1 cellular context compared by ENCODE assay signal in genomic region chr9:136867917-136868316, GRCh38.
TF ChIP-seq lines count a peak whose summit lies in the region.

No MANE protein-coding gene starts in this region.

TF ChIP-seq in WTC11, 78 proteins besides CTCF, POLR2A, EP300 and RAD21:
- TF ChIP-seq RORB (CRISPR knock-in tag; IDR thresholded peaks at IDR 0.05) = no peak
- no peak for TF ChIP-seq STAT6 (CRISPR knock-in tag; conservative IDR thresholded peaks at IDR 0.05; ENCODE audit: low read depth)
- TF ChIP-seq PRRX2 (CRISPR knock-in tag; IDR thresholded peaks at IDR 0.05) = no peak
- no peak for TF ChIP-seq ERG (CRISPR knock-in tag; IDR thresholded peaks at IDR 0.05)
- no peak for TF ChIP-seq ZNF281 (CRISPR knock-in tag; IDR thresholded peaks at IDR 0.05)
- no peak for TF ChIP-seq MXD4 (CRISPR knock-in tag; IDR thresholded peaks at IDR 0.05; ENCODE audit: borderline replicate concordance)
- no peak for TF ChIP-seq AR (CRISPR knock-in tag; IDR thresholded peaks at IDR 0.05)
- TF ChIP-seq HMGA2 (CRISPR knock-in tag; IDR thresholded peaks at IDR 0.05) = no peak
- no peak for TF ChIP-seq PRDM15 (CRISPR knock-in tag; IDR thresholded peaks at IDR 0.05)
- no peak for TF ChIP-seq ARID4B (CRISPR knock-in tag; IDR thresholded peaks at IDR 0.05; ENCODE audit: borderline replicate concordance)
- no peak for TF ChIP-seq NFATC4 (CRISPR knock-in tag; IDR thresholded peaks at IDR 0.05)
- TF ChIP-seq JUN (CRISPR knock-in tag; IDR thresholded peaks at IDR 0.05) = no peak
- TF ChIP-seq EMX1 (CRISPR knock-in tag; IDR thresholded peaks at IDR 0.05) = no peak
- no peak for TF ChIP-seq ZSCAN18 (CRISPR knock-in tag; IDR thresholded peaks at IDR 0.05)
- no peak for TF ChIP-seq ZBTB21 (CRISPR knock-in tag; IDR thresholded peaks at IDR 0.05; ENCODE audit: borderline replicate concordance)
- no peak for TF ChIP-seq ZNF138 (CRISPR knock-in tag; conservative IDR thresholded peaks at IDR 0.05)
